Comparison of ENCODE assay signal across 8 cellular contexts in the genomic region with DNA sequence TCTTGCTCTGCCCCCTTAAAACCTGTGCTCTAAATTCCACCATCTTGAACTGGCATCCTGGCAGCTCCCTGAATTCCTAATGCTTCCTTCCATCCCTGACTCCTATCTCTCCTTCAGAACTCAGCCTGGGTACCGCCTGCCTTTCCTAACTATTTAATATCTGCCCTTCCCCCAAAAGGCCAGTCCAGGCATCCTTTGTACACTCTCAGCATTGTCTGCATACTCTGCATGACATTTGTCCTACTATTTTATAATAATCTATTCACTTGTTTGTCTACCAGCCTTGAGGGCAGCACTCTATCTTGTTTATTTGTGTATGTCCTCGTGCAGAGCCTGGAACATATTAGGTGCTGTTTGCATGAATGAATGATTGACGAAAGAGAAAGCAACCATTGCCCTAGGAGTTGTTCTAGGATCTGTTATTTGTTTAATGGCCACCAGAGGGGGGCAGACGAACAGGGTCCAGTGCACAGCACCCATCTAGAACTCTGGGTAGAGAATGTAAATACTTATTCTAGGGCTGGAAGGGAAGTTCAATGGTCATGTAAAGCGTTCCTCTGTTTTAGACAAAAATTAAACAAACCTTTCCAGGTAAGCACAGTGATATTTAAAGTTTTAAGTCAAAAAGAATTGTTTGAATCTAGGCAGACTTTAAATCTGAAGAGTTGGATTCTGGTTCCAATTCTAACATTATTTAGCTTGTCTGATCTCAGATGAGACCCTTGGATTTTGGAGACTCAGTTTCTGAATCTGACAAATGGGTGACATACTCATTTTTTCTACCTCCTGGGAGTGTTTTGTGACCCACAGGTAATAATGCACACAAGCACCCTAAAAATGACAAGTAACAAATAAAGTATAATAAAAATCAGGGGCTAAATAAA.
DNase-seq lines count a peak whose midpoint lies in the region; ATAC-seq, FAIRE-seq and TF ChIP-seq lines count a peak whose summit lies in the region.

No MANE protein-coding gene starts in this region.

- TF ChIP-seq EP300 in H1 (IDR thresholded peaks at IDR 0.05; ENCODE audit: borderline replicate concordance in 1 of 2, low read depth in 2 of 2, low read length in 2 of 2): no peak

- H2AK5ac ChIP-seq in H1 (ENCODE audit: low read depth, low read length): no peak overlapping the region

- H3K36me3 ChIP-seq in BLaER1 (no peaks in the 10 kb centered on the region), WERI-Rb-1 (no peaks in the 10 kb centered on the region), H1 (ENCODE audit: control insufficient read depth in 2 of 4, insufficient read depth in 4 of 4, low read length in 3 of 4) (no peaks in the 10 kb centered on the region)

- FAIRE-seq in H1 (lab: Jason Lieb, UNC): peak; percentile 87

- no peak overlapping the region for H4K8ac ChIP-seq in H1 (ENCODE audit: extremely low read depth, insufficient read depth, low read length)

- no peak overlapping the region for H3K14ac ChIP-seq in H1 (ENCODE audit: insufficient read length)

- no peak overlapping the region for H2BK12ac ChIP-seq in H1 (ENCODE audit: low read depth, low read length)

- peaks cover 4% of the 10 kb centered on the region for H3K4me1 Mint-ChIP-seq in stimulated activated naive CD8-positive, alpha-beta T cell treated with anti-CD3 and anti-CD28 coated beads, Interleukin-15, amount 100 ng/mL, for 72 hours

- no peak overlapping the region for H4K5ac ChIP-seq in H1 (ENCODE audit: insufficient read length, low read depth, low read length)

- no peaks in the 10 kb centered on the region for H3K79me1 ChIP-seq in H1 (ENCODE audit: low read depth, low read length)

- H3K79me2 ChIP-seq in H1 (ENCODE audit: control insufficient read depth in 1 of 2, insufficient read depth in 2 of 2, low read length in 2 of 2): no peaks in the 10 kb centered on the region

- TF ChIP-seq RAD21 in H1 (IDR thresholded peaks at IDR 0.05 in 1 of 2, conservative IDR thresholded peaks at IDR 0.05 in 1 of 2; ENCODE audit: low read depth in 2 of 2, low read length in 2 of 2): peak; percentile 91 to 96

- H3K18ac ChIP-seq in H1 (ENCODE audit: extremely low read depth, low read length): no peak overlapping the region

- no peak overlapping the region for H2AFZ ChIP-seq in H1 (ENCODE audit: low read length)

- CTCF ChIA-PET in H1 (lab: Charles Lee; ENCODE audit: partially characterized antibody): interaction anchor here (0.6 to 8.4 kb wide), 45 partner anchors 8 to 492 kb away, joined by 3 to 50 read pairs (median 5); a partner anchor contains a TSS

- ATAC-seq in GM18508 (IDR thresholded peaks at IDR 0.05; ENCODE audit: insufficient read depth, unreplicated experiment) (peak; percentile 85), HG02885 (IDR thresholded peaks at IDR 0.05; ENCODE audit: poor library complexity, unreplicated experiment) (peak; percentile 98)
- ATAC-seq in stimulated activated naive CD8-positive, alpha-beta T cell treated with anti-CD3 and anti-CD28 coated beads, Interleukin-15, amount 100 ng/mL, for 72 hours: peak; percentile 96

- H3K4me3 ChIP-seq in BLaER1 (no peak overlapping the region), WERI-Rb-1 (ENCODE audit: low read depth, low read length) (no peak overlapping the region), H1 (ENCODE audit: extremely low read depth in 1 of 4, insufficient read depth in 2 of 4, low read depth in 3 of 4, low read length in 4 of 4) (no peak overlapping the region)

- peak overlapping the region in 1 of 2 donors; percentile 62 for H3K27ac Mint-ChIP-seq in stimulated activated naive CD8-positive, alpha-beta T cell treated with anti-CD3 and anti-CD28 coated beads, Interleukin-15, amount 100 ng/mL, for 72 hours

- no peak overlapping the region for H3K56ac ChIP-seq in H1 (replicated peaks; ENCODE audit: insufficient read length, low read depth, low read length)

- H3K9me3 Mint-ChIP-seq in stimulated activated naive CD8-positive, alpha-beta T cell treated with anti-CD3 and anti-CD28 coated beads, Interleukin-15, amount 100 ng/mL, for 72 hours: no peaks in the 10 kb centered on the region

- no peak overlapping the region for H3K9ac ChIP-seq in BLaER1
- H3K9ac ChIP-seq in H1 (replicated peaks in 1 of 4; ENCODE audit: extremely low read depth in 1 of 4, low read depth in 3 of 4, low read length in 3 of 4): no peak overlapping the region

- no peaks in the 10 kb centered on the region for H4K20me1 ChIP-seq in BLaER1
- no peaks in the 10 kb centered on the region for H4K20me1 ChIP-seq in H1 (replicated peaks in 1 of 2; ENCODE audit: control insufficient read depth in 1 of 2, insufficient read depth in 2 of 2, low read length in 2 of 2)

- no peak overlapping the region for H2BK5ac ChIP-seq in H1 (ENCODE audit: low read depth, low read length)

- no peak overlapping the region for H3K23ac ChIP-seq in H1 (ENCODE audit: insufficient read length)

- H3K4me2 ChIP-seq in BLaER1: peak overlapping the region; percentile 5; the same call in 1 of the 2 replicates
- H3K4me2 ChIP-seq in H1 (ENCODE audit: insufficient read depth in 1 of 2, low read depth in 2 of 2, low read length in 2 of 2): no peak overlapping the region

- no peak for TF ChIP-seq POLR2A in H1 (IDR thresholded peaks at IDR 0.05; ENCODE audit: control extremely low read depth in 1 of 2, low read depth in 2 of 2, low read length in 2 of 2)

- H3K27me3 ChIP-seq in BLaER1: no peaks in the 10 kb centered on the region
- H3K27me3 ChIP-seq in WERI-Rb-1 (ENCODE audit: insufficient read depth, low read depth, severe bottlenecking): no peaks in the 10 kb centered on the region
- H3K27me3 ChIP-seq in H1 (replicated peaks in 1 of 4; ENCODE audit: control insufficient read depth in 3 of 4, extremely low read depth in 1 of 4, insufficient read depth in 3 of 4, low read length in 3 of 4): no peaks in the 10 kb centered on the region

- peak; percentile 1 for DNase-seq in NCI-H2107 (lab: John Stamatoyannopoulos, UW)
- DNase-seq in WERI-Rb-1: peak; percentile 52
- DNase-seq in H1 (ENCODE audit: low read depth in 1 of 2, low spot score in 2 of 2): peak in 1 of 2 experiments; percentile 2
- DNase-seq in middle frontal gyrus (ENCODE audit: extremely low spot score, low spot score): peak; percentile 39
- DNase-seq in stimulated activated naive CD8-positive, alpha-beta T cell treated with anti-CD3 and anti-CD28 coated beads, Interleukin-15, amount 100 ng/mL, for 72 hours: peak; percentile 34 to 47

- H3K23me2 ChIP-seq in H1 (ENCODE audit: low read depth, low read length): no peaks in the 10 kb centered on the region

- H4K91ac ChIP-seq in H1 (replicated peaks; ENCODE audit: insufficient read length, low read length): no peak overlapping the region

- no peak overlapping the region for H2BK20ac ChIP-seq in H1 (ENCODE audit: low read length)

- no peak overlapping the region for H2BK15ac ChIP-seq in H1 (ENCODE audit: low read length)

- H2BK120ac ChIP-seq in H1 (replicated peaks; ENCODE audit: low read depth, low read length): no peak overlapping the region

- no peaks in the 10 kb centered on the region for H3K27me3 Mint-ChIP-seq in stimulated activated naive CD8-positive, alpha-beta T cell treated with anti-CD3 and anti-CD28 coated beads, Interleukin-15, amount 100 ng/mL, for 72 hours

- WGBS in H1 (ENCODE audit: extremely low coverage in 1 of 2, insufficient coverage in 1 of 2, insufficient read length in 1 of 2, insufficient replicate concordance in 2 of 2, low coverage in 1 of 2, low lambda C conversion rate in 2 of 2, missing lambda C conversion rate in 1 of 2), 2 experiments: 40% methylated on average over 5 of the region's 5 CpGs; no CpG with 5 or more reads in 1 of the 2 experiments

- no peak overlapping the region for H3K4ac ChIP-seq in H1 (replicated peaks; ENCODE audit: insufficient read length, low read depth, low read length)

- H3K9me3 ChIP-seq in BLaER1 (no peaks in the 10 kb centered on the region), WERI-Rb-1 (ENCODE audit: severe bottlenecking) (no peaks in the 10 kb centered on the region), H1 (ENCODE audit: insufficient read depth in 2 of 2, low read depth in 1 of 2, low read length in 1 of 2) (no peaks in the 10 kb centered on the region)

- POLR2A ChIA-PET in H1 (lab: Charles Lee; ENCODE audit: partially characterized antibody): no interaction called here

- H3K27ac ChIP-seq in BLaER1: peak overlapping the region; percentile 11; the same call in 1 of the 2 replicates
- H3K27ac ChIP-seq in WERI-Rb-1: no peak overlapping the region
- no peak overlapping the region for H3K27ac ChIP-seq in H1 (ENCODE audit: low read depth, low read length)

- peak; percentile 64 for TF ChIP-seq CTCF in WERI-Rb-1 (IDR thresholded peaks at IDR 0.05; ENCODE audit: low read depth, low read length)
- peak; percentile 27 to 83 (median 74) for TF ChIP-seq CTCF in H1 (IDR thresholded peaks at IDR 0.05; ENCODE audit: control extremely low read depth in 1 of 3, insufficient read depth in 1 of 3, low read depth in 1 of 3, low read length in 3 of 3)

- H3K4me1 ChIP-seq in BLaER1 (peaks cover 49% of the 10 kb centered on the region), H1 (replicated peaks in 1 of 4; ENCODE audit: control insufficient read depth in 3 of 4, insufficient read depth in 4 of 4, low read length in 3 of 4) (no peaks in the 10 kb centered on the region)

- H3K4me3 Mint-ChIP-seq in stimulated activated naive CD8-positive, alpha-beta T cell treated with anti-CD3 and anti-CD28 coated beads, Interleukin-15, amount 100 ng/mL, for 72 hours: peak overlapping the region; percentile 54 to 64

TF ChIP-seq in H1, 55 proteins besides CTCF, POLR2A, EP300 and RAD21:
- TF ChIP-seq KDM1A (IDR thresholded peaks at IDR 0.05; ENCODE audit: borderline replicate concordance, low read length) (peak; percentile 45; the same call in 1 of the 2 replicates), YY1 (IDR thresholded peaks at IDR 0.05; ENCODE audit: low read depth, low read length) (0 out of 2 replicates have a peak, but pooled peaks have one; percentile 31), CREB1 (IDR thresholded peaks at IDR 0.05) (no peak)
